In the genomic region with DNA sequence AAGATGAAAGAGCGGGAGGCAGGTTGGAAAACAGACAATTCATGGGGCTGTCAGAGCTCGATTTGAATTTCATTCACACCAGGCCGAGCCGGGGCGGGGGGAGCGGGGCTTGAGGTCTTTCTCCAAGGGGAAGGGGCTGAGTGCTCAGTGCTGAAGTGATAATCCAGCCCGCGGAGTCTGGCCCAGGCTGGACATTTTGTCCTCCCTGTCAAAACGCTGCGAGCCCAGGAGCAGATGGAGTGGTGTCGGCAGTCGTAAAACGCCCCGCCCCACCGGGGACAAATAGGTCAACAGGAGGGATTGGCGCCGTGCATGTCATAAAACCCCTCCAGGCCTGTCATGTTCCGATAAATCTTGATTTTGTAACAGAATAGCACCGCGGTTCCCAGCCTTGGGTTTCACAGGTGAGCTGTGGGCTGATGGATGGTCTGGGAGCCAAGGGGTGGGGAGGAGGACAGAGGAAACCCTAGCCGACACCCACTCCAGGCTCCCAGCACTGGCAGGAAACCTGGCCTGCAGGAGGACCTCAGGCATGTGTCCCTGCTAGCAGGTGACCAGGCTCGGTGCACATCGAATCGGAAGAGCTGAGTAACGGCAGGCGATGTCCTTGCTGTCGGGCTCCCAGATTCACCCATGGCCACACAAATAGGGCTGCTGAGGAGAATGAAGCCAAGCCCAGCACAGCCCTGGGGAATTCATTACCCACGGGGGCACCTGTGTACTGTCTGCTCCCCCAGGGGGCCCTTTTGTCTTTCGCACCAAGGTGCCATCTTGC, we compare ENCODE assay signal across 20 cellular contexts.
"Had no signal": no experiment of that assay in that cellular context is flagged by ENCODE, and none has a peak within 500 bp of the region (broad histone marks: within the 10 kb centered on the region; RNA-seq: fewer than 3 reads in every experiment).

No MANE protein-coding gene starts in this region.

- DNase-seq: activated B cell treated with CpG ODN at 0.5 μM for 24 hours; activated CD4-positive, alpha-beta T cell treated with anti-CD3 and anti-CD28 coated beads, Interleukin-2, amount 50 U/mL, for 1 hour; activated CD8-positive, alpha-beta T cell treated with anti-CD3 and anti-CD28 coated beads for 36 hours; activated naive CD4-positive, alpha-beta T cell treated with Interleukin-2 at 50 U/mL for 16 hours; activated T-cell treated with anti-CD3 and anti-CD28 coated beads, Interleukin-2, amount 50 U/mL, for 4 hours; anterior cingulate cortex; endodermal cell; foreskin fibroblast; head of caudate nucleus; hypothalamus; immature natural killer cell; kidney; spleen; stimulated activated naive CD4-positive, alpha-beta T cell; T-helper 17 cell; T1000; tibial artery had no signal

- ATAC-seq: activated CD8-positive, alpha-beta T cell treated with anti-CD3 and anti-CD28 coated beads for 36 hours; activated T-cell treated with anti-CD3 and anti-CD28 coated beads, Interleukin-2, amount 50 U/mL, for 4 hours; esophagus mucosa; left lobe of liver; naive thymus-derived CD8-positive, alpha-beta T cell; T-helper 17 cell had no signal
